In genomic region chr6:142301421-142302391, GRCh38 we compare ENCODE assay signal across 1 cellular context.
TF ChIP-seq lines count a peak whose summit lies in the region.

Gene ADGRG6, plus strand, starts transcription at chr6:142302007. Its CDS starts 323 bp downstream, at chr6:142302330.

TF ChIP-seq in endothelial cell of umbilical vein, 7 proteins besides CTCF, POLR2A, EP300 and RAD21:
- no peak for TF ChIP-seq JUN (IDR thresholded peaks at IDR 0.05; ENCODE audit: borderline replicate concordance, insufficient read depth, insufficient read length, low read depth)
- TF ChIP-seq POLR2AphosphoS5 (IDR thresholded peaks at IDR 0.05; ENCODE audit: insufficient read depth, low read depth, low read length), result peak; percentile 63
